Comparison of ENCODE assay signal across 9 cellular contexts in genomic region chr9:136108648-136109266, GRCh38. TPM values are rescaled to one million over a fixed set of nuclear protein-coding genes. Genes with fewer than 3 reads are reported as not detected.
DNase-seq lines count a peak whose midpoint lies in the region; ATAC-seq and TF ChIP-seq lines count a peak whose summit lies in the region.
"Had no signal": no experiment of that assay in that cellular context is flagged by ENCODE, and none has a peak within 500 bp of the region (broad histone marks: within the 10 kb centered on the region; RNA-seq: fewer than 3 reads in every experiment).

No MANE protein-coding gene starts in this region.

- no peaks in the 10 kb centered on the region for H3K9me3 Mint-ChIP-seq in activated CD4-positive, alpha-beta T cell treated with anti-CD3 and anti-CD28 coated beads, Interleukin-2, amount 10 ng/mL, durations not matched to agents 24 days and 14 days
- no peaks in the 10 kb centered on the region for H3K9me3 Mint-ChIP-seq in activated CD8-positive, alpha-beta T cell treated with anti-CD3 and anti-CD28 coated beads for 36 hours

- H3K4me1 Mint-ChIP-seq in activated CD4-positive, alpha-beta T cell treated with anti-CD3 and anti-CD28 coated beads, Interleukin-2, amount 10 ng/mL, durations not matched to agents 24 days and 14 days, result peaks cover 39% of the 10 kb centered on the region
- H3K4me1 Mint-ChIP-seq in activated CD8-positive, alpha-beta T cell treated with anti-CD3 and anti-CD28 coated beads for 36 hours (ENCODE audit: low read depth), result peaks cover 63% of the 10 kb centered on the region

- ATAC-seq in activated CD8-positive, alpha-beta T cell treated with anti-CD3 and anti-CD28 coated beads for 36 hours, result no peak
- ATAC-seq in HG02610 (IDR thresholded peaks at IDR 0.05; ENCODE audit: unreplicated experiment), result no peak

- peak overlapping the region; percentile 85 for H3K4me3 Mint-ChIP-seq in activated CD4-positive, alpha-beta T cell treated with anti-CD3 and anti-CD28 coated beads, Interleukin-2, amount 10 ng/mL, durations not matched to agents 24 days and 14 days
- peak overlapping the region; percentile 87 for H3K4me3 Mint-ChIP-seq in activated CD8-positive, alpha-beta T cell treated with anti-CD3 and anti-CD28 coated beads for 36 hours

- TF ChIP-seq EP300 in suprapubic skin (IDR thresholded peaks at IDR 0.05), result no peak

- TF ChIP-seq POLR2A in suprapubic skin (IDR thresholded peaks at IDR 0.05), result no peak

- H3K9me3 ChIP-seq in iPS-18c (ENCODE audit: control insufficient read depth, insufficient read depth, low read length), result no peaks in the 10 kb centered on the region
- H3K9me3 ChIP-seq in suprapubic skin, result no peaks in the 10 kb centered on the region
- H3K9me3 ChIP-seq: SJSA1 had no signal

- H3K27ac Mint-ChIP-seq in activated CD4-positive, alpha-beta T cell treated with anti-CD3 and anti-CD28 coated beads, Interleukin-2, amount 10 ng/mL, durations not matched to agents 24 days and 14 days, result peak overlapping the region; percentile 81
- peak overlapping the region; percentile 91 for H3K27ac Mint-ChIP-seq in activated CD8-positive, alpha-beta T cell treated with anti-CD3 and anti-CD28 coated beads for 36 hours

- WGBS in suprapubic skin, result 57% methylated on average over 24 of the region's 27 CpGs

- no peak for DNase-seq in activated CD4-positive, alpha-beta T cell treated with anti-CD3 and anti-CD28 coated beads, Interleukin-2, amount 10 ng/mL, durations not matched to agents 24 days and 14 days
- no peak for DNase-seq in activated CD4-positive, alpha-beta T cell treated with anti-CD3 and anti-CD28 coated beads, Interleukin-2, amount 50 U/mL, for 48 hours
- no peak for DNase-seq in activated CD8-positive, alpha-beta T cell treated with anti-CD3 and anti-CD28 coated beads for 36 hours
- DNase-seq in suprapubic skin (ENCODE audit: low spot score in 2 of 2), result no peak
- DNase-seq in glomerular visceral epithelial cell (ENCODE audit: extremely low spot score), result no peak
- DNase-seq in HEK293T (ENCODE audit: extremely low spot score), result no peak

- intact Hi-C loops in activated CD4-positive, alpha-beta T cell treated with anti-CD3 and anti-CD28 coated beads, Interleukin-2, amount 10 ng/mL, durations not matched to agents 24 days and 14 days (cut with micrococcal nuclease), result loop anchor here (1.0 kb wide), 2 partner anchors 10 to 13 kb away; partner anchors contain the start of genes NACC2 and TMEM250
- intact Hi-C loops in activated CD8-positive, alpha-beta T cell treated with anti-CD3 and anti-CD28 coated beads for 36 hours (cut with micrococcal nuclease), result no loop called here

- no peaks in the 10 kb centered on the region for H3K27me3 Mint-ChIP-seq in activated CD4-positive, alpha-beta T cell treated with anti-CD3 and anti-CD28 coated beads, Interleukin-2, amount 10 ng/mL, durations not matched to agents 24 days and 14 days
- H3K27me3 Mint-ChIP-seq in activated CD8-positive, alpha-beta T cell treated with anti-CD3 and anti-CD28 coated beads for 36 hours, result no peaks in the 10 kb centered on the region

- POLR2A ChIA-PET in activated CD8-positive, alpha-beta T cell treated with anti-CD3 and anti-CD28 coated beads for 36 hours (lab: Charles Lee), result interaction anchor here (1.0 to 6.9 kb wide), 3 partner anchors 9 to 116 kb away, joined by 3 to 51 read pairs (median 14); partner anchors contain the start of genes NACC2 and TMEM250
- POLR2A ChIA-PET in HEK293T (lab: Yijun Ruan, JAX), result interaction anchor here (0.9 to 2.1 kb wide), 3 partner anchors 9 to 14 kb away, joined by 3 to 11 read pairs (median 3); partner anchors contain the start of gene TMEM250

- peak overlapping the region; percentile 92 for H3K27ac ChIP-seq in suprapubic skin
- H3K27ac ChIP-seq: SJSA1 had no signal

- CTCF ChIA-PET in activated CD8-positive, alpha-beta T cell treated with anti-CD3 and anti-CD28 coated beads for 36 hours (lab: Charles Lee), result interaction anchor here (1.0 to 5.4 kb wide), 4 partner anchors 9 to 15 kb away, joined by 3 to 17 read pairs (median 6); partner anchors contain the start of gene NACC2
- CTCF ChIA-PET in HEK293T (lab: Yijun Ruan, JAX), result no interaction called here

- peaks cover 79% of the 10 kb centered on the region for H3K4me1 ChIP-seq in suprapubic skin

- H3K36me3 ChIP-seq in suprapubic skin, result no peaks in the 10 kb centered on the region
- H3K36me3 ChIP-seq: SJSA1 had no signal

- no peak for TF ChIP-seq CTCF in activated CD8-positive, alpha-beta T cell treated with anti-CD3 and anti-CD28 coated beads for 36 hours (IDR thresholded peaks at IDR 0.05)
- TF ChIP-seq CTCF in suprapubic skin (IDR thresholded peaks at IDR 0.05), result no peak

- peak overlapping the region; percentile 44; the same call in 1 of the 2 replicates for H3K4me3 ChIP-seq in iPS-18c (ENCODE audit: insufficient read depth, low read depth, low read length)
- peak overlapping the region; percentile 48 for H3K4me3 ChIP-seq in suprapubic skin
- H3K4me3 ChIP-seq: SJSA1 had no signal

- no peaks in the 10 kb centered on the region for H3K27me3 ChIP-seq in suprapubic skin
- H3K27me3 ChIP-seq: SJSA1 had no signal

- H3K36me3 Mint-ChIP-seq in activated CD4-positive, alpha-beta T cell treated with anti-CD3 and anti-CD28 coated beads, Interleukin-2, amount 10 ng/mL, durations not matched to agents 24 days and 14 days (ENCODE audit: low read depth), result peaks cover 6% of the 10 kb centered on the region
- peaks cover 10% of the 10 kb centered on the region for H3K36me3 Mint-ChIP-seq in activated CD8-positive, alpha-beta T cell treated with anti-CD3 and anti-CD28 coated beads for 36 hours (ENCODE audit: low read depth)

TF ChIP-seq in HEK293T, 16 proteins besides CTCF, POLR2A, EP300 and RAD21:
- TF ChIP-seq HDGF (IDR thresholded peaks at IDR 0.05; ENCODE audit: borderline replicate concordance) (no peak), CTBP1 (IDR thresholded peaks at IDR 0.05; ENCODE audit: borderline replicate concordance) (no peak), ZNF384 (IDR thresholded peaks at IDR 0.05) (no peak), ARNT (IDR thresholded peaks at IDR 0.05) (no peak), BHLHE40 (IDR thresholded peaks at IDR 0.05; ENCODE audit: borderline replicate concordance) (no peak), NFRKB (IDR thresholded peaks at IDR 0.05) (no peak), LEF1 (IDR thresholded peaks at IDR 0.05; ENCODE audit: borderline replicate concordance) (no peak), FOXK2 (IDR thresholded peaks at IDR 0.05) (no peak), TARDBP (IDR thresholded peaks at IDR 0.05) (no peak), SUZ12 (IDR thresholded peaks at IDR 0.05) (no peak), L3MBTL2 (conservative IDR thresholded peaks at IDR 0.05) (no peak), FOXM1 (IDR thresholded peaks at IDR 0.05; ENCODE audit: borderline replicate concordance) (no peak), FOXA1 (IDR thresholded peaks at IDR 0.05) (no peak), SP1 (IDR thresholded peaks at IDR 0.05) (no peak), ELF4 (IDR thresholded peaks at IDR 0.05) (no peak)
- TF ChIP-seq, protein P1, sequence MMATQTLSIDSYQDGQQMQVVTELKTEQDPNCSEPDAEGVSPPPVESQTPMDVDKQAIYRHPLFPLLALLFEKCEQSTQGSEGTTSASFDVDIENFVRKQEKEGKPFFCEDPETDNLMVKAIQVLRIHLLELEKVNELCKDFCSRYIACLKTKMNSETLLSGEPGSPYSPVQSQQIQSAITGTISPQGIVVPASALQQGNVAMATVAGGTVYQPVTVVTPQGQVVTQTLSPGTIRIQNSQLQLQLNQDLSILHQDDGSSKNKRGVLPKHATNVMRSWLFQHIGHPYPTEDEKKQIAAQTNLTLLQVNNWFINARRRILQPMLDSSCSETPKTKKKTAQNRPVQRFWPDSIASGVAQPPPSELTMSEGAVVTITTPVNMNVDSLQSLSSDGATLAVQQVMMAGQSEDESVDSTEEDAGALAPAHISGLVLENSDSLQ (IDR thresholded peaks at IDR 0.05), result no peak
TF ChIP-seq in HEK293T: peak in this region for 0.

RNA-seq across cellular contexts. Expression of gene TMEM250, which starts 9.9 kb away (rescaled TPM):
- total RNA-seq in activated CD4-positive, alpha-beta T cell treated with anti-CD3 and anti-CD28 coated beads, Interleukin-2, amount 10 ng/mL, durations not matched to agents 24 days and 14 days, result 49.8 and 52.7 TPM in 2 replicates
- 10 to 100 TPM; 24.4 to 25.9 TPM for total RNA-seq in activated CD8-positive, alpha-beta T cell treated with anti-CD3 and anti-CD28 coated beads for 36 hours
- 10 to 100 TPM; 37.0 to 66.9 (median 57.8) TPM for total RNA-seq in suprapubic skin

RNA-seq across cellular contexts. Expression of gene NACC2, which starts 13.7 kb away (rescaled TPM):
- 3.2 and 3.6 TPM in 2 replicates for total RNA-seq in activated CD4-positive, alpha-beta T cell treated with anti-CD3 and anti-CD28 coated beads, Interleukin-2, amount 10 ng/mL, durations not matched to agents 24 days and 14 days
- total RNA-seq in activated CD8-positive, alpha-beta T cell treated with anti-CD3 and anti-CD28 coated beads for 36 hours, result 1 to 10 TPM; 6.0 to 6.2 TPM
- total RNA-seq in suprapubic skin, result 10 to 100 TPM; 12.1 to 14.9 (median 13.7) TPM
